In the genomic region with DNA sequence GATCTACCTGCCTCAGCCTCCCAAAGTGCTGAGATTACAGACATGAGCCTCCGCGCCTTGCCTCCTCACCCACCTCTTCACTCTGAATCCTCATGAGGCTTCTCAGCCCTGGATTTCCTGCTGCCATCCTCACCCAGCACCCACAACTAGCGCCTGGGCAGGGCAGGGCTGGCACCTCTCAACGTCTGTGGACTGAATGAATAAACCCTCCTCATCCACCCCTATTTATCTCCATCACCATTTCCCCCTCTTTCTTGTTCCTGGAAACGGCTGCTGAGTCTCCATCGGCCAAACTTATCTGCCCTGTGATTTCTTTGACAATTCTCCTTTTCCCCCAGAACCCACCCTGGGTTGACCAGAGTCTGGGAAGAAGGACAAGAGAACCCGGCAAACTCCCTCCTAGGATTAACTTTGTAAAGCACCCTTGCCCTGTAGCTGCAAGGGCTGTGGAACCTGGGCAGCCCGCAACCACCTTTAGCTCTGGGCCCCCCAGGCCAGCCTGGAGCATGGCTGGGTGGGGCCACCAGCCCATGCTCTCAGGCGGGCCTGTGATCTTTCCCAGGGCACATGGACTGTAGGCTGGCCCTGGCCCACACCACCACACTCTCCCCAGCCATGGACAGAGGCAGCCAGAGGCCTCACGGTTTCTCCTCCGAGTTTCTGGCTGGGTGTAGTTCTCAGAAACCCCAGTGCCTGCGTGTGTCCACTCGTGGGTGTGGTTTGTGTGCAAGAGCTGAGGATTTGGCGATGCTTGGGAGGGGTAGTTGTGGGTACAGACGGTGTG, we compare ENCODE assay signal across 11 cellular contexts. TPM values are rescaled to one million over a fixed set of nuclear protein-coding genes. Genes with fewer than 3 reads are reported as not detected.
DNase-seq lines count a peak whose midpoint lies in the region; ATAC-seq, FAIRE-seq and TF ChIP-seq lines count a peak whose summit lies in the region.
"Had no signal": no experiment of that assay in that cellular context is flagged by ENCODE, and none has a peak within 500 bp of the region (broad histone marks: within the 10 kb centered on the region; RNA-seq: fewer than 3 reads in every experiment).

No MANE protein-coding gene starts in this region.

- peaks cover 3% of the 10 kb centered on the region for H3K79me1 ChIP-seq in neuronal stem cell (ENCODE audit: low read depth, low read length)

- no peaks in the 10 kb centered on the region for H3K9me3 ChIP-seq in DOHH2 (ENCODE audit: control insufficient read depth, insufficient read depth, low read length)
- no peaks in the 10 kb centered on the region for H3K9me3 ChIP-seq in GM12878 (replicated peaks; ENCODE audit: control insufficient read depth, insufficient read depth, low read length)
- no peaks in the 10 kb centered on the region for H3K9me3 ChIP-seq in neuronal stem cell (replicated peaks in 1 of 2; ENCODE audit: control insufficient read depth in 2 of 2, insufficient read depth in 1 of 2, low read depth in 1 of 2, low read length in 2 of 2)
- H3K9me3 ChIP-seq: SJSA1 had no signal

- TF ChIP-seq CTCF in DOHH2 (IDR thresholded peaks at IDR 0.05; ENCODE audit: low read depth, low read length, poor library complexity, severe bottlenecking) (no peak), GM12878 (IDR thresholded peaks at IDR 0.05 in 2 of 3, conservative IDR thresholded peaks at IDR 0.05 in 1 of 3; ENCODE audit: control insufficient read depth in 2 of 3, extremely low read depth in 1 of 3, insufficient read depth in 1 of 3, low read depth in 3 of 3, low read length in 3 of 3) (no peak)

- ATAC-seq in GM12878: no peak
- no peak for ATAC-seq in HG03108 (IDR thresholded peaks at IDR 0.05; ENCODE audit: unreplicated experiment)
- no peak for ATAC-seq in GM21723 (IDR thresholded peaks at IDR 0.05; ENCODE audit: unreplicated experiment)

- H3K4me2 ChIP-seq in DOHH2 (ENCODE audit: low read length) (peak overlapping the region; percentile 92), GM12878 (ENCODE audit: control insufficient read depth, insufficient read depth) (peak overlapping the region; percentile 84), neuronal stem cell (ENCODE audit: insufficient read depth, low read length, poor library complexity, severe bottlenecking) (no peak overlapping the region)

- no peak overlapping the region for H2BK120ac ChIP-seq in neuronal stem cell (ENCODE audit: low read depth, low read length)

- no peak overlapping the region for H4K91ac ChIP-seq in neuronal stem cell (ENCODE audit: low read depth, low read length, poor library complexity)

- H2AFZ ChIP-seq in GM12878 (ENCODE audit: control insufficient read depth, low read depth, low read length): no peak overlapping the region
- H2AFZ ChIP-seq in neuronal stem cell (ENCODE audit: low read length): peak overlapping the region; percentile 75

- H3K27ac ChIP-seq in DOHH2 (ENCODE audit: low read depth, low read length) (peak overlapping the region; percentile 93), GM12878 (ENCODE audit: control insufficient read depth, insufficient read depth) (peak overlapping the region; percentile 81), neuronal stem cell (replicated peaks; ENCODE audit: low read length) (peak overlapping the region; percentile 90)
- H3K27ac ChIP-seq: SJSA1 had no signal

- 70% methylated on average over 15 of the region's 15 CpGs for WGBS in GM12878 (ENCODE audit: insufficient coverage, insufficient replicate concordance, low lambda C conversion rate, missing lambda C conversion rate)
- no CpG with 5 or more reads among the region's 15 CpGs for WGBS in neuronal stem cell (ENCODE audit: extremely low coverage in 2 of 2, insufficient read length in 2 of 2, insufficient replicate concordance in 1 of 2), 2 donors

- H3K36me3 ChIP-seq in DOHH2 (ENCODE audit: control insufficient read depth, low read length) (peaks cover 48% of the 10 kb centered on the region), GM12878 (ENCODE audit: control insufficient read depth in 2 of 2, insufficient read depth in 2 of 2, low read length in 1 of 2) (peaks cover 0 to 2% of the 10 kb centered on the region in 2 experiments; a peak in 1 of 4 replicates), neuronal stem cell (replicated peaks in 1 of 2; ENCODE audit: control insufficient read depth in 2 of 2, insufficient read depth in 2 of 2, low read length in 2 of 2) (no peaks in the 10 kb centered on the region)
- H3K36me3 ChIP-seq: SJSA1 had no signal

- H3K4me1 ChIP-seq in DOHH2 (ENCODE audit: control insufficient read depth, low read length) (peaks cover 56% of the 10 kb centered on the region), GM12878 (ENCODE audit: control insufficient read depth, insufficient read depth, low read length) (peaks cover 12% of the 10 kb centered on the region), neuronal stem cell (ENCODE audit: control insufficient read depth in 2 of 2, insufficient read depth in 1 of 2, low read depth in 1 of 2, low read length in 2 of 2) (peaks cover 13 to 31% of the 10 kb centered on the region in 2 donors)
- H3K4me1 ChIP-seq: SJSA1 had no signal

- H4K20me1 ChIP-seq in DOHH2 (ENCODE audit: control insufficient read depth, insufficient read depth, low read depth, low read length) (peaks cover 5% of the 10 kb centered on the region; the same call in 1 of the 2 replicates), GM12878 (ENCODE audit: control insufficient read depth, insufficient read depth) (no peaks in the 10 kb centered on the region; the same call in 1 of the 2 replicates)

- H3K4ac ChIP-seq in neuronal stem cell (ENCODE audit: low read length): no peak overlapping the region

- peak overlapping the region; percentile 92 for H2AK5ac ChIP-seq in neuronal stem cell (ENCODE audit: low read depth, low read length)

- H2BK12ac ChIP-seq in neuronal stem cell (ENCODE audit: low read length): no peak overlapping the region

- RAD21 ChIA-PET in GM12878 (lab: Charles Lee; ENCODE audit: unreplicated experiment): interaction anchor here (1.5 to 8.2 kb wide), 7 partner anchors 13 to 45 kb away, joined by 5 to 98 read pairs (median 8); a partner anchor contains a TSS

- H3K36me3 Mint-ChIP-seq in T-helper 2 cell treated with Interferon-gamma antibody and Interleukin-4, amounts not matched to agents 5 μg/mL and 100 μg/mL, for 36 hours (ENCODE audit: low read depth): peaks cover 63% of the 10 kb centered on the region

- no peaks in the 10 kb centered on the region for H3K27me3 Mint-ChIP-seq in T-helper 2 cell treated with Interferon-gamma antibody and Interleukin-4, amounts not matched to agents 5 μg/mL and 100 μg/mL, for 36 hours (ENCODE audit: low read depth)

- peak overlapping the region; percentile 75 for H3K9ac ChIP-seq in GM12878 (ENCODE audit: control insufficient read depth, insufficient read depth, low read length)
- H3K9ac ChIP-seq in neuronal stem cell (ENCODE audit: low read depth, low read length, poor library complexity): no peak overlapping the region

- no peaks in the 10 kb centered on the region for H3K9me2 ChIP-seq in DOHH2 (replicated peaks; ENCODE audit: control insufficient read depth, low read length)

- BruUV-seq in GM12878 (replicated peaks; lab: Mats Ljungman, UMichigan): no TSS peak

- TF ChIP-seq POLR2A in GM12878 (IDR thresholded peaks at IDR 0.05; ENCODE audit: low read depth, low read length): no peak

- H3K4me3 ChIP-seq in DOHH2 (ENCODE audit: low read length) (peak overlapping the region; percentile 88), GM12878 (peak overlapping the region; percentile 99), neuronal stem cell (ENCODE audit: low read length in 2 of 2) (peak overlapping the region in 1 of 2 donors; percentile 20)
- H3K4me3 ChIP-seq: SJSA1 had no signal

- peak overlapping the region; percentile 97 for H3K4me3 Mint-ChIP-seq in T-helper 2 cell treated with Interferon-gamma antibody and Interleukin-4, amounts not matched to agents 5 μg/mL and 100 μg/mL, for 36 hours

- CTCF ChIA-PET in GM12878 (lab: Yijun Ruan, JAX): interaction anchor here (0.7 to 4.1 kb wide), 7 partner anchors 14 to 36 kb away, joined by 3 to 25 read pairs (median 5); a partner anchor contains a TSS

- H2BK5ac ChIP-seq in neuronal stem cell (ENCODE audit: low read length): peak overlapping the region; percentile 53

- no peak overlapping the region for H3K14ac ChIP-seq in neuronal stem cell (ENCODE audit: low read length)

- H4K8ac ChIP-seq in neuronal stem cell (ENCODE audit: low read depth, low read length): no peak overlapping the region

- no peak for FAIRE-seq in GM12878 (lab: Jason Lieb, UNC)
- FAIRE-seq: islet of Langerhans had no signal

- peak; percentile 16 for DNase-seq in T-helper 2 cell treated with Interferon-gamma antibody and Interleukin-4, amounts not matched to agents 5 μg/mL and 100 μg/mL, for 36 hours (ENCODE audit: low spot score)
- DNase-seq in GM12878 (ENCODE audit: low read depth, low spot score) (no peak), neuronal stem cell (ENCODE audit: low spot score) (no peak), SW 1271 (lab: John Stamatoyannopoulos, UW) (no peak), NCI-H524 treated with DMSO at 0.1 percent for 48 hours (lab: John Stamatoyannopoulos, UW) (no peak)
- DNase-seq: HCEC 1CT had no signal

- POLR2A ChIA-PET in GM12878 (lab: Charles Lee): interaction anchor here (0.6 to 3.5 kb wide), 5 partner anchors 11 to 159 kb away, joined by 3 to 23 read pairs (median 7); a partner anchor contains a TSS

- H3K27ac Mint-ChIP-seq in T-helper 2 cell treated with Interferon-gamma antibody and Interleukin-4, amounts not matched to agents 5 μg/mL and 100 μg/mL, for 36 hours: peak overlapping the region; percentile 84

- H2BK15ac ChIP-seq in neuronal stem cell (ENCODE audit: low read length): peak overlapping the region; percentile 54

- H3K18ac ChIP-seq in neuronal stem cell (ENCODE audit: low read length): peak overlapping the region; percentile 84

- TF ChIP-seq EP300 in GM12878 (IDR thresholded peaks at IDR 0.05; ENCODE audit: borderline replicate concordance in 1 of 2, control insufficient read depth in 1 of 2, low read depth in 2 of 2, low read length in 2 of 2): no peak

- intact Hi-C loops in GM12878 (cut with micrococcal nuclease; ENCODE audit: unreplicated experiment): no loop called here

- no peak for TF ChIP-seq RAD21 in GM12878 (IDR thresholded peaks at IDR 0.05; ENCODE audit: insufficient read depth, low read depth, low read length)

- no peak overlapping the region for H3K23ac ChIP-seq in neuronal stem cell (ENCODE audit: low read depth, low read length, poor library complexity)

- in situ Hi-C loops in GM12878 (cut with MboI): no loop called here

- H3K79me2 ChIP-seq in DOHH2 (ENCODE audit: control insufficient read depth, low read length) (peaks cover 82% of the 10 kb centered on the region), GM12878 (ENCODE audit: control insufficient read depth, insufficient read depth, low read length) (peaks cover 76% of the 10 kb centered on the region)

- H3K9me3 Mint-ChIP-seq in T-helper 2 cell treated with Interferon-gamma antibody and Interleukin-4, amounts not matched to agents 5 μg/mL and 100 μg/mL, for 36 hours: no peaks in the 10 kb centered on the region

- SMC1A ChIA-PET in GM12878 (lab: Charles Lee; ENCODE audit: uncharacterized antibody, unreplicated experiment): interaction anchor here (1.0 to 7.5 kb wide), 7 partner anchors 11 to 35 kb away, joined by 3 to 69 read pairs (median 11); a partner anchor contains a TSS

- H3F3A ChIP-seq in DOHH2 (ENCODE audit: control insufficient read depth, insufficient read depth): peaks cover 15% of the 10 kb centered on the region

- H3K27me3 ChIP-seq in DOHH2 (ENCODE audit: control insufficient read depth, low read length) (no peaks in the 10 kb centered on the region), GM12878 (replicated peaks in 1 of 2; ENCODE audit: control insufficient read depth in 2 of 2, insufficient read depth in 2 of 2, low read length in 1 of 2) (no peaks in the 10 kb centered on the region), neuronal stem cell (ENCODE audit: control insufficient read depth in 3 of 3, insufficient read depth in 3 of 3, low read depth in 1 of 3, low read length in 3 of 3) (no peaks in the 10 kb centered on the region)
- H3K27me3 ChIP-seq: SJSA1 had no signal

- peaks cover 36% of the 10 kb centered on the region for H3K4me1 Mint-ChIP-seq in T-helper 2 cell treated with Interferon-gamma antibody and Interleukin-4, amounts not matched to agents 5 μg/mL and 100 μg/mL, for 36 hours (ENCODE audit: low read depth)

RNA-seq across cellular contexts. Expression of a gene that starts 2.4 kb away (rescaled TPM):
- 270 and 289 TPM in 2 replicates for total RNA-seq in GM12878 (2013; cell fraction: nucleolus; rRNA removed)
- total RNA-seq in GM12878 (2014; rRNA removed): 74.4 and 80.7 TPM in 2 replicates
- 54.1 and 57.4 TPM in 2 replicates for total RNA-seq in GM12878 (2014; rRNA removed; fragmentation: Illumina TruSeq; extraction: Trizol)
- total RNA-seq in GM12878 (2021): 173 and 182 TPM in 2 replicates
- 29.2 TPM for polyA plus RNA-seq in GM12878 (2011; ENCODE audit: low read depth)
- 45.4 and 134 TPM in 2 replicates for polyA plus RNA-seq in GM12878 (2011; rRNA removed)
- 78.1 and 109 TPM in 2 replicates for polyA plus RNA-seq in GM12878 (2011; cell fraction: cytosol; rRNA removed)
- 119 and 123 TPM in 2 replicates for polyA plus RNA-seq in GM12878 (2011; cell fraction: nucleus; rRNA removed)
- polyA plus RNA-seq in GM12878 (2012): 89.0 and 97.1 TPM in 2 replicates
- 144 and 150 TPM in 2 replicates for polyA plus RNA-seq in GM12878 (2014; fragmentation: Illumina TruSeq; extraction: Trizol)
- polyA plus RNA-seq in GM12878 (2014; fragmentation: Nextera tagmentation; extraction: Ambion mirVana): 10 to 100 TPM; 16.2 to 42.8 TPM
- polyA plus RNA-seq in GM12878 (2014; rRNA removed): 74.6 and 80.2 TPM in 2 replicates
- polyA plus RNA-seq in GM12878 (2016; fragmentation: Nextera tagmentation; extraction: Ambion mirVana): 100 to 1,000 TPM; 105 to 108 TPM
- 96.7 and 112 TPM in 2 replicates for polyA minus RNA-seq in GM12878 (2011; rRNA and poly(A)+ RNA removed)
- polyA minus RNA-seq in GM12878 (2011; cell fraction: cytosol; rRNA and poly(A)+ RNA removed): 47.4 and 49.8 TPM in 2 replicates
- polyA minus RNA-seq in GM12878 (2011; cell fraction: nucleus; rRNA and poly(A)+ RNA removed): 26.7 and 39.3 TPM in 2 replicates
- 0.25 TPM for polyA plus RNA-seq in neuronal stem cell (2013, experiment 1 of 2)
- polyA plus RNA-seq in neuronal stem cell (2013, experiment 2 of 2): 0.17 TPM
- total RNA-seq: SJSA1 had no signal

RNA-seq across cellular contexts. Expression of a gene that starts 13.5 kb away (rescaled TPM):
- 28.0 and 32.4 TPM in 2 replicates for total RNA-seq in GM12878 (2013; cell fraction: nucleolus; rRNA removed)
- total RNA-seq in GM12878 (2014; rRNA removed): 32.1 and 36.4 TPM in 2 replicates
- total RNA-seq in GM12878 (2014; rRNA removed; fragmentation: Illumina TruSeq; extraction: Trizol): 15.6 and 16.4 TPM in 2 replicates
- 34.8 and 35.7 TPM in 2 replicates for total RNA-seq in GM12878 (2021)
- 14.8 TPM for polyA plus RNA-seq in GM12878 (2011; ENCODE audit: low read depth)
- polyA plus RNA-seq in GM12878 (2011; rRNA removed): 25.7 and 43.0 TPM in 2 replicates
- 57.2 and 75.7 TPM in 2 replicates for polyA plus RNA-seq in GM12878 (2011; cell fraction: cytosol; rRNA removed)
- polyA plus RNA-seq in GM12878 (2011; cell fraction: nucleus; rRNA removed): 36.7 and 44.1 TPM in 2 replicates
- polyA plus RNA-seq in GM12878 (2012): 52.2 and 54.7 TPM in 2 replicates
- 19.2 and 19.9 TPM in 2 replicates for polyA plus RNA-seq in GM12878 (2014; fragmentation: Illumina TruSeq; extraction: Trizol)
- 1 to 10 TPM; 2.7 to 6.9 TPM for polyA plus RNA-seq in GM12878 (2014; fragmentation: Nextera tagmentation; extraction: Ambion mirVana)
- polyA plus RNA-seq in GM12878 (2014; rRNA removed): 30.1 and 31.3 TPM in 2 replicates
- 10 to 100 TPM; 31.4 to 34.7 TPM for polyA plus RNA-seq in GM12878 (2016; fragmentation: Nextera tagmentation; extraction: Ambion mirVana)
- 27.3 and 44.8 TPM in 2 replicates for polyA minus RNA-seq in GM12878 (2011; rRNA and poly(A)+ RNA removed)
- polyA minus RNA-seq in GM12878 (2011; cell fraction: cytosol; rRNA and poly(A)+ RNA removed): 20.3 and 25.0 TPM in 2 replicates
- 5.8 and 9.1 TPM in 2 replicates for polyA minus RNA-seq in GM12878 (2011; cell fraction: nucleus; rRNA and poly(A)+ RNA removed)
- polyA plus RNA-seq in neuronal stem cell (2013, experiment 1 of 2): 165 TPM
- polyA plus RNA-seq in neuronal stem cell (2013, experiment 2 of 2): 168 TPM
